30 cellular contexts compared by ENCODE assay signal in the genomic region with DNA sequence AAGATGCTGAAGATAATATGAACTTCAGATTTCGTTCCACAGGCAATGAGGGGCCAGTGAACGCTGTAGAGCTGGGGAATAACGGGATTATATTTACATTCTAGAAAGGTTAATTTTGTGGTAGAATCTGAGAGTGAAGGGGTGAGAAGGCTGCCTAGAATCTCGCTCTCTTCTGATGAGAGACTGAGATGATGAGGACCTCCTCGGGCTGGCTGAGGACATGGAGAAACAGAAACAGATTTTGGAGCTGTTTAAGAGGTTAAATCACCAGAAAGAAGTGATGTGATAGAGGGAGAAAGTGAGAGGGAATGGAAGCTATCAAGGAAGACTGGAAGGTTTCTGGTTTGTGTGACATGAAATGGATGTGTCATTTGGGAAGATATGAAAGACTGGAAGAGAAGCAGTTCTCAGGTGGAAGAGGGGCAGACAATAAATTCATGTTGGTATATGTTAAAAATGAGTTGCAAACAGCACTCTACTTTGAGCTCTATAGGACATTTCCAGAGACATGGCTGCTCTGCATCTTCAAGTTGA.
"Had no signal": no experiment of that assay in that cellular context is flagged by ENCODE, and none has a peak within 500 bp of the region (broad histone marks: within the 10 kb centered on the region; RNA-seq: fewer than 3 reads in every experiment).

No MANE protein-coding gene starts in this region.

- H3K36me3 ChIP-seq: adrenal gland, colonic mucosa, esophagus squamous epithelium, gastroesophageal sphincter had no signal

- H3K4me1 ChIP-seq: adrenal gland, body of pancreas, colonic mucosa, esophagus squamous epithelium, gastroesophageal sphincter had no signal

- H3K27ac ChIP-seq: adrenal gland, body of pancreas, colonic mucosa, epithelial cell of prostate, esophagus squamous epithelium, gastroesophageal sphincter, VCaP had no signal

- ATAC-seq: activated naive CD8-positive, alpha-beta T cell treated with anti-CD3 and anti-CD28 coated beads, Interleukin-2, amount 50 U/mL, for 24 hours; body of pancreas; gastroesophageal sphincter; WTC11 had no signal

- H3K9me3 ChIP-seq: adrenal gland, body of pancreas, colonic mucosa, esophagus squamous epithelium, gastroesophageal sphincter had no signal

- H3K27me3 ChIP-seq: adrenal gland, body of pancreas, colonic mucosa, esophagus squamous epithelium, gastroesophageal sphincter had no signal

- H3K4me3 ChIP-seq: adrenal gland, body of pancreas, colonic mucosa, esophagus squamous epithelium, gastroesophageal sphincter had no signal

- DNase-seq: activated CD4-positive, alpha-beta memory T cell treated with anti-CD3 and anti-CD28 coated beads, Interleukin-2, amount 10 ng/mL, durations not matched to agents 7 days and 5 days; activated CD4-positive, alpha-beta T cell treated with anti-CD3 and anti-CD28 coated beads for 1 hour; activated CD4-positive, alpha-beta T cell treated with anti-CD3 and anti-CD28 coated beads for 4 hours; activated CD4-positive, alpha-beta T cell treated with anti-CD3 and anti-CD28 coated beads, Interleukin-2, amount 10 ng/mL, durations not matched to agents 7 days and 5 days; activated CD4-positive, alpha-beta T cell treated with anti-CD3 and anti-CD28 coated beads, Interleukin-2, amount 50 U/mL, for 4 hours; activated CD8-positive, alpha-beta memory T cell treated with anti-CD3 and anti-CD28 coated beads, Interleukin-2, amount 50 U/mL, for 48 hours; activated effector memory CD4-positive, alpha-beta T cell treated with anti-CD3 and anti-CD28 coated beads, Interleukin-2, amount 50 U/mL, for 16 hours; activated naive CD4-positive, alpha-beta T cell treated with anti-CD3 and anti-CD28 coated beads for 36 hours; activated naive CD8-positive, alpha-beta T cell treated with anti-CD3 and anti-CD28 coated beads for 36 hours; activated naive CD8-positive, alpha-beta T cell treated with anti-CD3 and anti-CD28 coated beads, Interleukin-2, amount 50 U/mL, for 24 hours; activated T-cell treated with anti-CD3 and anti-CD28 coated beads, Interleukin-2, amount 50 U/mL, for 48 hours; adrenal gland; amygdala; aorta; body of pancreas; central memory CD4-positive, alpha-beta T cell; cerebellar nuclear complex; colonic mucosa; effector CD8-positive, alpha-beta T cell; esophagus squamous epithelium; foreskin melanocyte; head of caudate nucleus; T-helper 2 cell had no signal

- FAIRE-seq: endometrium, endothelial cell of umbilical vein, TTC549 had no signal
